ENCODE assay signal across 27 cellular contexts in genomic region chr1:236725638-236726037, GRCh38. TPM values are rescaled to one million over a fixed set of nuclear protein-coding genes. Genes with fewer than 3 reads are reported as not detected.
"Had no signal": no experiment of that assay in that cellular context is flagged by ENCODE, and none has a peak within 500 bp of the region (broad histone marks: within the 10 kb centered on the region; RNA-seq: fewer than 3 reads in every experiment).

No MANE protein-coding gene starts in this region.

- H3K36me3 ChIP-seq: neutrophil, pancreas, prostate gland, right lobe of liver, sigmoid colon, thyroid gland, tibial nerve, upper lobe of left lung, vagina had no signal

- H3K27ac Mint-ChIP-seq: natural killer cell; nephron progenitor cell; stimulated activated effector memory CD8-positive, alpha-beta T cell treated with anti-CD3 and anti-CD28 coated beads, Interleukin-12 subunit alpha, Interleukin-12 subunit beta, amount 100 ng/mL, for 72 hours; stimulated activated naive B cell treated with anti-CD40 and anti-IgM and Interleukin-4, amounts not matched to agents 10 μg/mL and 1 μg/mL and 100 μg/mL, for 72 hours; stimulated activated naive CD8-positive, alpha-beta T cell treated with anti-CD3 and anti-CD28 coated beads, Interleukin-15, Interleukin-2, amounts not matched to agents 100 ng/mL and 50 ng/mL, for 24 hours had no signal

- H3K27me3 ChIP-seq: pancreas, right lobe of liver, sigmoid colon, stomach, thyroid gland, tibial nerve, upper lobe of left lung, vagina had no signal

- H3K9me3 Mint-ChIP-seq: natural killer cell; nephron progenitor cell; neural crest cell; stimulated activated effector memory CD8-positive, alpha-beta T cell treated with anti-CD3 and anti-CD28 coated beads, Interleukin-12 subunit alpha, Interleukin-12 subunit beta, amount 100 ng/mL, for 72 hours; stimulated activated naive CD8-positive, alpha-beta T cell treated with anti-CD3 and anti-CD28 coated beads, Interleukin-15, Interleukin-2, amounts not matched to agents 100 ng/mL and 50 ng/mL, for 24 hours had no signal

- DNase-seq: natural killer cell; nephron progenitor cell; nucleus accumbens; pancreas; right cardiac atrium; right lobe of liver; sigmoid colon; small intestine; stimulated activated CD4-positive, alpha-beta T cell treated with anti-CD3 and anti-CD28 coated beads, Interleukin-15, amount 100 ng/mL, for 24 hours; stimulated activated CD4-positive, alpha-beta T cell treated with anti-CD3 and anti-CD28 coated beads, Interleukin-2, amount 100 ng/mL, for 24 hours; stimulated activated CD4-positive, alpha-beta T cell treated with anti-CD3 and anti-CD28 coated beads, Interleukin-2, amount 100 ng/mL, for 48 hours; stimulated activated CD4-positive, alpha-beta T cell treated with anti-CD3 and anti-CD28 coated beads, Interleukin-4, amount 100 ng/mL, for 24 hours; stimulated activated naive B cell treated with anti-CD40 and anti-IgM and Interleukin-4, amounts not matched to agents 10 μg/mL and 1 μg/mL and 100 μg/mL, for 72 hours; stimulated activated naive CD4-positive, alpha-beta T cell treated with Interleukin-2 at 50 U/mL for 16 hours; stomach; thyroid gland; trophoblast cell; upper lobe of left lung had no signal

- H3K4me3 Mint-ChIP-seq: natural killer cell; nephron progenitor cell; neural crest cell; stimulated activated effector memory CD8-positive, alpha-beta T cell treated with anti-CD3 and anti-CD28 coated beads, Interleukin-12 subunit alpha, Interleukin-12 subunit beta, amount 100 ng/mL, for 72 hours; stimulated activated naive B cell treated with anti-CD40 and anti-IgM and Interleukin-4, amounts not matched to agents 10 μg/mL and 1 μg/mL and 100 μg/mL, for 72 hours; stimulated activated naive CD8-positive, alpha-beta T cell treated with anti-CD3 and anti-CD28 coated beads, Interleukin-15, Interleukin-2, amounts not matched to agents 100 ng/mL and 50 ng/mL, for 24 hours had no signal

- H3K27me3 Mint-ChIP-seq: stimulated activated naive CD8-positive, alpha-beta T cell treated with anti-CD3 and anti-CD28 coated beads, Interleukin-15, Interleukin-2, amounts not matched to agents 100 ng/mL and 50 ng/mL, for 24 hours had no signal

- H3K36me3 Mint-ChIP-seq: natural killer cell; stimulated activated effector memory CD8-positive, alpha-beta T cell treated with anti-CD3 and anti-CD28 coated beads, Interleukin-12 subunit alpha, Interleukin-12 subunit beta, amount 100 ng/mL, for 72 hours had no signal

- H3K4me1 Mint-ChIP-seq: natural killer cell; nephron progenitor cell; stimulated activated effector memory CD8-positive, alpha-beta T cell treated with anti-CD3 and anti-CD28 coated beads, Interleukin-12 subunit alpha, Interleukin-12 subunit beta, amount 100 ng/mL, for 72 hours; stimulated activated naive B cell treated with anti-CD40 and anti-IgM and Interleukin-4, amounts not matched to agents 10 μg/mL and 1 μg/mL and 100 μg/mL, for 72 hours had no signal

- ATAC-seq: natural killer cell; pancreas; right cardiac atrium; right lobe of liver; stimulated activated effector memory CD8-positive, alpha-beta T cell treated with anti-CD3 and anti-CD28 coated beads, Interleukin-12 subunit alpha, Interleukin-12 subunit beta, amount 100 ng/mL, for 72 hours; stimulated activated naive B cell treated with anti-CD40 and anti-IgM and Interleukin-4, amounts not matched to agents 10 μg/mL and 1 μg/mL and 100 μg/mL, for 72 hours had no signal

- H3K9me3 ChIP-seq: neutrophil, pancreas, prostate gland, right lobe of liver, sigmoid colon, stomach, thoracic aorta, thyroid gland, tibial nerve, upper lobe of left lung, vagina had no signal

- H3K27ac ChIP-seq: neutrophil, pancreas, prostate gland, right lobe of liver, sigmoid colon, stomach, thoracic aorta, thyroid gland, tibial nerve, upper lobe of left lung, vagina had no signal

- H3K4me3 ChIP-seq: pancreas, prostate gland, right lobe of liver, sigmoid colon, stomach, thoracic aorta, thyroid gland, tibial nerve, upper lobe of left lung, vagina had no signal

- H3K4me1 ChIP-seq: pancreas, prostate gland, right lobe of liver, sigmoid colon, stomach, thyroid gland, tibial nerve, upper lobe of left lung, vagina had no signal

RNA-seq across cellular contexts. Expression of gene ACTN2, which starts 39.3 kb away (rescaled TPM):
- total RNA-seq: natural killer cell, osteocyte had no signal
